ENCODE assay signal across 17 cellular contexts in genomic region chr5:54882101-54882500, GRCh38.
A peak's percentile ranks its signal among the peaks of the same experiment; 100 is the strongest.
DNase-seq lines count a peak whose midpoint lies in the region; ATAC-seq and TF ChIP-seq lines count a peak whose summit lies in the region.
"Had no signal": no experiment of that assay in that cellular context is flagged by ENCODE, and none has a peak within 500 bp of the region (broad histone marks: within the 10 kb centered on the region; RNA-seq: fewer than 3 reads in every experiment).

No MANE protein-coding gene starts in this region.

- H3K36me3 ChIP-seq in suprapubic skin: no peaks in the 10 kb centered on the region
- H3K36me3 ChIP-seq: HAP-1, Peyer's patch had no signal

- peaks cover 6% of the 10 kb centered on the region for H3K27me3 ChIP-seq in suprapubic skin

- peak overlapping the region; percentile 38 for H3K27ac ChIP-seq in suprapubic skin
- H3K27ac ChIP-seq: 22Rv1, HL-60, Peyer's patch had no signal

- peak; percentile 25 to 29 for ATAC-seq in activated CD4-positive, CD25-positive, alpha-beta regulatory T cell treated with anti-CD3 and anti-CD28 coated beads, Interleukin-2, amount 50 U/mL, for 24 hours
- ATAC-seq in T-helper 17 cell: peak; percentile 35
- ATAC-seq in HG02571 (IDR thresholded peaks at IDR 0.05; ENCODE audit: unreplicated experiment): no peak
- ATAC-seq in HG03520 (IDR thresholded peaks at IDR 0.05; ENCODE audit: unreplicated experiment): no peak

- no peak overlapping the region for H3K4me3 Mint-ChIP-seq in T-helper 17 cell
- H3K4me3 Mint-ChIP-seq: CD4-positive, alpha-beta T cell had no signal

- no peak overlapping the region for H3K27ac Mint-ChIP-seq in T-helper 17 cell
- H3K27ac Mint-ChIP-seq: B cell; CD4-positive, alpha-beta T cell had no signal

- TF ChIP-seq EP300 in suprapubic skin (IDR thresholded peaks at IDR 0.05): no peak

- no peak for TF ChIP-seq POLR2A in suprapubic skin (IDR thresholded peaks at IDR 0.05)

- H3K4me1 ChIP-seq in suprapubic skin: peaks cover 28% of the 10 kb centered on the region
- H3K4me1 ChIP-seq: HAP-1, Peyer's patch had no signal

- peaks cover 73% of the 10 kb centered on the region for H3K27me3 Mint-ChIP-seq in T-helper 17 cell

- TF ChIP-seq CTCF in suprapubic skin (IDR thresholded peaks at IDR 0.05): no peak

- H3K9me3 ChIP-seq in T-helper 17 cell (ENCODE audit: control insufficient read depth, low read length, poor library complexity, severe bottlenecking) (no peaks in the 10 kb centered on the region), suprapubic skin (no peaks in the 10 kb centered on the region)
- H3K9me3 ChIP-seq: HAP-1, Peyer's patch had no signal

- peaks cover 12% of the 10 kb centered on the region for H3K36me3 Mint-ChIP-seq in T-helper 17 cell (ENCODE audit: low read depth)

- H3K4me3 ChIP-seq in suprapubic skin: no peak overlapping the region
- H3K4me3 ChIP-seq: HAP-1, Peyer's patch had no signal

- 71% methylated on average over 4 of the region's 4 CpGs for WGBS in suprapubic skin

- DNase-seq in activated CD4-positive, CD25-positive, alpha-beta regulatory T cell (lab: John Stamatoyannopoulos, UW): no peak
- DNase-seq in T-helper 17 cell (no peak), glomerular visceral epithelial cell (ENCODE audit: extremely low spot score) (peak; percentile 74), suprapubic skin (ENCODE audit: low spot score in 2 of 2) (no peak), mesenteric fat pad (ENCODE audit: low spot score) (no peak)
- DNase-seq: CD4-positive, alpha-beta T cell; EL; NCI-H510A treated with DMSO at 0.1 percent for 48 hours; Peyer's patch; SHP77 treated with DMSO at 0.1 percent for 48 hours had no signal

- H3K4me1 Mint-ChIP-seq in T-helper 17 cell: peaks cover 14% of the 10 kb centered on the region

Comparison
In these comparisons a context has a peak if more than half of its experiments do, and no peak if none do; other contexts are left out.
1. ATAC-seq: peak in activated CD4-positive, CD25-positive, alpha-beta regulatory T cell treated with anti-CD3 and anti-CD28 coated beads, Interleukin-2, amount 50 U/mL, for 24 hours (2 of 2) and T-helper 17 cell (single experiment); none in HG02571 (single experiment) and HG03520 (single experiment).